In genomic region chr1:181083842-181084605, GRCh38 we compare ENCODE assay signal across 2 cellular contexts.
TF ChIP-seq lines count a peak whose summit lies in the region.

No MANE protein-coding gene starts in this region.

TF ChIP-seq in K562, 482 proteins besides CTCF, POLR2A, EP300 and RAD21 (continued from another document and continues in another):
- TF ChIP-seq, protein P1, sequence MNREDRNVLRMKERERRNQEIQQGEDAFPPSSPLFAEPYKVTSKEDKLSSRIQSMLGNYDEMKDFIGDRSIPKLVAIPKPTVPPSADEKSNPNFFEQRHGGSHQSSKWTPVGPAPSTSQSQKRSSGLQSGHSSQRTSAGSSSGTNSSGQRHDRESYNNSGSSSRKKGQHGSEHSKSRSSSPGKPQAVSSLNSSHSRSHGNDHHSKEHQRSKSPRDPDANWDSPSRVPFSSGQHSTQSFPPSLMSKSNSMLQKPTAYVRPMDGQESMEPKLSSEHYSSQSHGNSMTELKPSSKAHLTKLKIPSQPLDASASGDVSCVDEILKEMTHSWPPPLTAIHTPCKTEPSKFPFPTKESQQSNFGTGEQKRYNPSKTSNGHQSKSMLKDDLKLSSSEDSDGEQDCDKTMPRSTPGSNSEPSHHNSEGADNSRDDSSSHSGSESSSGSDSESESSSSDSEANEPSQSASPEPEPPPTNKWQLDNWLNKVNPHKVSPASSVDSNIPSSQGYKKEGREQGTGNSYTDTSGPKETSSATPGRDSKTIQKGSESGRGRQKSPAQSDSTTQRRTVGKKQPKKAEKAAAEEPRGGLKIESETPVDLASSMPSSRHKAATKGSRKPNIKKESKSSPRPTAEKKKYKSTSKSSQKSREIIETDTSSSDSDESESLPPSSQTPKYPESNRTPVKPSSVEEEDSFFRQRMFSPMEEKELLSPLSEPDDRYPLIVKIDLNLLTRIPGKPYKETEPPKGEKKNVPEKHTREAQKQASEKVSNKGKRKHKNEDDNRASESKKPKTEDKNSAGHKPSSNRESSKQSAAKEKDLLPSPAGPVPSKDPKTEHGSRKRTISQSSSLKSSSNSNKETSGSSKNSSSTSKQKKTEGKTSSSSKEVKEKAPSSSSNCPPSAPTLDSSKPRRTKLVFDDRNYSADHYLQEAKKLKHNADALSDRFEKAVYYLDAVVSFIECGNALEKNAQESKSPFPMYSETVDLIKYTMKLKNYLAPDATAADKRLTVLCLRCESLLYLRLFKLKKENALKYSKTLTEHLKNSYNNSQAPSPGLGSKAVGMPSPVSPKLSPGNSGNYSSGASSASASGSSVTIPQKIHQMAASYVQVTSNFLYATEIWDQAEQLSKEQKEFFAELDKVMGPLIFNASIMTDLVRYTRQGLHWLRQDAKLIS (CRISPR knock-in tag; IDR thresholded peaks at IDR 0.05), result no peak
- TF ChIP-seq ZNF277 (CRISPR knock-in tag; IDR thresholded peaks at IDR 0.05; ENCODE audit: borderline replicate concordance) (no peak), ESRRB (CRISPR knock-in tag; IDR thresholded peaks at IDR 0.05; ENCODE audit: borderline replicate concordance) (no peak), FOXJ2 (tag; IDR thresholded peaks at IDR 0.05) (peak; percentile 79; the same call in 1 of the 2 replicates), DEAF1 (CRISPR knock-in tag; IDR thresholded peaks at IDR 0.05) (peak; percentile 99), PHF20 (IDR thresholded peaks at IDR 0.05; ENCODE audit: partially characterized antibody) (no peak), KDM2B (CRISPR knock-in tag; IDR thresholded peaks at IDR 0.05) (no peak), ATF7 (IDR thresholded peaks at IDR 0.05) (peak; percentile 64), CAMTA2 (CRISPR knock-in tag; conservative IDR thresholded peaks at IDR 0.05) (no peak), CC2D1A (IDR thresholded peaks at IDR 0.05) (peak; percentile 82), CTBP1 (IDR thresholded peaks at IDR 0.05; ENCODE audit: borderline replicate concordance) (peak; percentile 65; the same call in 1 of the 2 replicates), HNRNPLL (IDR thresholded peaks at IDR 0.05; ENCODE audit: low read depth, low read length, poor library complexity, severe bottlenecking) (no peak), FOXK2 (conservative IDR thresholded peaks at IDR 0.05 in 1 of 2, IDR thresholded peaks at IDR 0.05 in 1 of 2; ENCODE audit: low read depth in 2 of 2) (peak; percentile 77 to 79; a peak in 3 of 4 replicates), SOX6 (IDR thresholded peaks at IDR 0.05) (peak; percentile 64; the same call in 1 of the 2 replicates), XRCC4 (IDR thresholded peaks at IDR 0.05; ENCODE audit: extremely low read depth, insufficient read depth, insufficient read length) (no peak), JUN (IDR thresholded peaks at IDR 0.05; ENCODE audit: borderline replicate concordance, low read depth, low read length) (peak; percentile 53; the same call in 1 of the 2 replicates), JUN (CRISPR knock-in tag; IDR thresholded peaks at IDR 0.05; ENCODE audit: borderline replicate concordance) (no peak), ZNF764 (CRISPR knock-in tag; IDR thresholded peaks at IDR 0.05; ENCODE audit: low read depth) (peak; percentile 91), ZNF79 (CRISPR knock-in tag; IDR thresholded peaks at IDR 0.05; ENCODE audit: low read depth) (no peak), HDAC2 (IDR thresholded peaks at IDR 0.05) (0 out of 2 replicates have a peak, but pooled peaks have one; percentile 12)
- TF ChIP-seq, protein P2, sequence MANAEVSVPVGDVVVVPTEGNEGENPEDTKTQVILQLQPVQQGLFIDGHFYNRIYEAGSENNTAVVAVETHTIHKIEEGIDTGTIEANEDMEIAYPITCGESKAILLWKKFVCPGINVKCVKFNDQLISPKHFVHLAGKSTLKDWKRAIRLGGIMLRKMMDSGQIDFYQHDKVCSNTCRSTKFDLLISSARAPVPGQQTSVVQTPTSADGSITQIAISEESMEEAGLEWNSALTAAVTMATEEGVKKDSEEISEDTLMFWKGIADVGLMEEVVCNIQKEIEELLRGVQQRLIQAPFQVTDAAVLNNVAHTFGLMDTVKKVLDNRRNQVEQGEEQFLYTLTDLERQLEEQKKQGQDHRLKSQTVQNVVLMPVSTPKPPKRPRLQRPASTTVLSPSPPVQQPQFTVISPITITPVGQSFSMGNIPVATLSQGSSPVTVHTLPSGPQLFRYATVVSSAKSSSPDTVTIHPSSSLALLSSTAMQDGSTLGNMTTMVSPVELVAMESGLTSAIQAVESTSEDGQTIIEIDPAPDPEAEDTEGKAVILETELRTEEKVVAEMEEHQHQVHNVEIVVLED (CRISPR knock-in tag; IDR thresholded peaks at IDR 0.05), result no peak

TF ChIP-seq in HepG2, 621 proteins besides CTCF, POLR2A, EP300 and RAD21 (continued from another document and continues in another):
- TF ChIP-seq, protein P3, sequence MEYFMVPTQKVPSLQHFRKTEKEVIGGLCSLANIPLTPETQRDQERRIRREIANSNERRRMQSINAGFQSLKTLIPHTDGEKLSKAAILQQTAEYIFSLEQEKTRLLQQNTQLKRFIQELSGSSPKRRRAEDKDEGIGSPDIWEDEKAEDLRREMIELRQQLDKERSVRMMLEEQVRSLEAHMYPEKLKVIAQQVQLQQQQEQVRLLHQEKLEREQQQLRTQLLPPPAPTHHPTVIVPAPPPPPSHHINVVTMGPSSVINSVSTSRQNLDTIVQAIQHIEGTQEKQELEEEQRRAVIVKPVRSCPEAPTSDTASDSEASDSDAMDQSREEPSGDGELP (IDR thresholded peaks at IDR 0.05; ENCODE audit: borderline replicate concordance, low read depth), result peak; percentile 24; the same call in 1 of the 2 replicates
- TF ChIP-seq SMC3 (IDR thresholded peaks at IDR 0.05; ENCODE audit: low read length) (peak; percentile 89), YY1 (IDR thresholded peaks at IDR 0.05; ENCODE audit: insufficient read depth, insufficient replicate concordance, low read depth, low read length) (no peak), HMG20B (CRISPR knock-in tag; conservative IDR thresholded peaks at IDR 0.05) (no peak), TFE3 (CRISPR knock-in tag; IDR thresholded peaks at IDR 0.05) (no peak), ZNF761 (CRISPR knock-in tag; conservative IDR thresholded peaks at IDR 0.05) (no peak), RFXANK (CRISPR knock-in tag; IDR thresholded peaks at IDR 0.05) (no peak), EHMT2 (IDR thresholded peaks at IDR 0.05; ENCODE audit: borderline replicate concordance, low read depth, low read length) (no peak), PAF1 (CRISPR knock-in tag; IDR thresholded peaks at IDR 0.05) (no peak), HDAC6 (IDR thresholded peaks at IDR 0.05; ENCODE audit: low read depth, low read length) (no peak), MIER2 (CRISPR knock-in tag; IDR thresholded peaks at IDR 0.05) (no peak), ARNT2 (CRISPR knock-in tag; IDR thresholded peaks at IDR 0.05; ENCODE audit: low read depth) (no peak), ZNF142 (CRISPR knock-in tag; IDR thresholded peaks at IDR 0.05) (no peak), BHLHE40 (IDR thresholded peaks at IDR 0.05; ENCODE audit: low read length) (no peak), MED8 (CRISPR knock-in tag; IDR thresholded peaks at IDR 0.05; ENCODE audit: insufficient replicate concordance) (no peak), DR1 (CRISPR knock-in tag; IDR thresholded peaks at IDR 0.05) (no peak), ZNF709 (CRISPR knock-in tag; IDR thresholded peaks at IDR 0.05) (no peak), ZNF839 (CRISPR knock-in tag; IDR thresholded peaks at IDR 0.05; ENCODE audit: borderline replicate concordance) (no peak)
- TF ChIP-seq, protein P4, sequence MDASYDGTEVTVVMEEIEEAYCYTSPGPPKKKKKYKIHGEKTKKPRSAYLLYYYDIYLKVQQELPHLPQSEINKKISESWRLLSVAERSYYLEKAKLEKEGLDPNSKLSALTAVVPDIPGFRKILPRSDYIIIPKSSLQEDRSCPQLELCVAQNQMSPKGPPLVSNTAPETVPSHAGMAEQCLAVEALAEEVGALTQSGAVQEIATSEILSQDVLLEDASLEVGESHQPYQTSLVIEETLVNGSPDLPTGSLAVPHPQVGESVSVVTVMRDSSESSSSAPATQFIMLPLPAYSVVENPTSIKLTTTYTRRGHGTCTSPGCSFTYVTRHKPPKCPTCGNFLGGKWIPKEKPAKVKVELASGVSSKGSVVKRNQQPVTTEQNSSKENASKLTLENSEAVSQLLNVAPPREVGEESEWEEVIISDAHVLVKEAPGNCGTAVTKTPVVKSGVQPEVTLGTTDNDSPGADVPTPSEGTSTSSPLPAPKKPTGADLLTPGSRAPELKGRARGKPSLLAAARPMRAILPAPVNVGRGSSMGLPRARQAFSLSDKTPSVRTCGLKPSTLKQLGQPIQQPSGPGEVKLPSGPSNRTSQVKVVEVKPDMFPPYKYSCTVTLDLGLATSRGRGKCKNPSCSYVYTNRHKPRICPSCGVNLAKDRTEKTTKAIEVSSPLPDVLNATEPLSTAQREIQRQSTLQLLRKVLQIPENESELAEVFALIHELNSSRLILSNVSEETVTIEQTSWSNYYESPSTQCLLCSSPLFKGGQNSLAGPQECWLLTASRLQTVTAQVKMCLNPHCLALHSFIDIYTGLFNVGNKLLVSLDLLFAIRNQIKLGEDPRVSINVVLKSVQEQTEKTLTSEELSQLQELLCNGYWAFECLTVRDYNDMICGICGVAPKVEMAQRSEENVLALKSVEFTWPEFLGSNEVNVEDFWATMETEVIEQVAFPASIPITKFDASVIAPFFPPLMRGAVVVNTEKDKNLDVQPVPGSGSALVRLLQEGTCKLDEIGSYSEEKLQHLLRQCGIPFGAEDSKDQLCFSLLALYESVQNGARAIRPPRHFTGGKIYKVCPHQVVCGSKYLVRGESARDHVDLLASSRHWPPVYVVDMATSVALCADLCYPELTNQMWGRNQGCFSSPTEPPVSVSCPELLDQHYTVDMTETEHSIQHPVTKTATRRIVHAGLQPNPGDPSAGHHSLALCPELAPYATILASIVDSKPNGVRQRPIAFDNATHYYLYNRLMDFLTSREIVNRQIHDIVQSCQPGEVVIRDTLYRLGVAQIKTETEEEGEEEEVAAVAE (CRISPR knock-in tag; IDR thresholded peaks at IDR 0.05; ENCODE audit: borderline replicate concordance), result no peak
- TF ChIP-seq, protein P5, sequence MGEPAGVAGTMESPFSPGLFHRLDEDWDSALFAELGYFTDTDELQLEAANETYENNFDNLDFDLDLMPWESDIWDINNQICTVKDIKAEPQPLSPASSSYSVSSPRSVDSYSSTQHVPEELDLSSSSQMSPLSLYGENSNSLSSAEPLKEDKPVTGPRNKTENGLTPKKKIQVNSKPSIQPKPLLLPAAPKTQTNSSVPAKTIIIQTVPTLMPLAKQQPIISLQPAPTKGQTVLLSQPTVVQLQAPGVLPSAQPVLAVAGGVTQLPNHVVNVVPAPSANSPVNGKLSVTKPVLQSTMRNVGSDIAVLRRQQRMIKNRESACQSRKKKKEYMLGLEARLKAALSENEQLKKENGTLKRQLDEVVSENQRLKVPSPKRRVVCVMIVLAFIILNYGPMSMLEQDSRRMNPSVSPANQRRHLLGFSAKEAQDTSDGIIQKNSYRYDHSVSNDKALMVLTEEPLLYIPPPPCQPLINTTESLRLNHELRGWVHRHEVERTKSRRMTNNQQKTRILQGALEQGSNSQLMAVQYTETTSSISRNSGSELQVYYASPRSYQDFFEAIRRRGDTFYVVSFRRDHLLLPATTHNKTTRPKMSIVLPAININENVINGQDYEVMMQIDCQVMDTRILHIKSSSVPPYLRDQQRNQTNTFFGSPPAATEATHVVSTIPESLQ (CRISPR knock-in tag; conservative IDR thresholded peaks at IDR 0.05), result no peak
- TF ChIP-seq, protein P6, sequence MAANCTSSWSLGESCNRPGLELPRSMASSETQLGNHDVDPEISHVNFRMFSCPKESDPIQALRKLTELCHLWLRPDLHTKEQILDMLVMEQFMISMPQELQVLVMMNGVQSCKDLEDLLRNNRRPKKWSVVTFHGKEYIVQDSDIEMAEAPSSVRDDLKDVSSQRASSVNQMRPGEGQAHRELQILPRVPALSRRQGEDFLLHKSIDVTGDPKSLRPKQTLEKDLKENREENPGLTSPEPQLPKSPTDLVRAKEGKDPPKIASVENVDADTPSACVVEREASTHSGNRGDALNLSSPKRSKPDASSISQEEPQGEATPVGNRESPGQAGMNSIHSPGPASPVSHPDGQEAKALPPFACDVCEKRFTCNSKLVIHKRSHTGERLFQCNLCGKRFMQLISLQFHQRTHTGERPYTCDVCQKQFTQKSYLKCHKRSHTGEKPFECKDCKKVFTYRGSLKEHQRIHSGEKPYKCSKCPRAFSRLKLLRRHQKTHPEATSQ (CRISPR knock-in tag; IDR thresholded peaks at IDR 0.05; ENCODE audit: borderline replicate concordance), result no peak
